ENCODE assay signal across 31 cellular contexts in the genomic region with DNA sequence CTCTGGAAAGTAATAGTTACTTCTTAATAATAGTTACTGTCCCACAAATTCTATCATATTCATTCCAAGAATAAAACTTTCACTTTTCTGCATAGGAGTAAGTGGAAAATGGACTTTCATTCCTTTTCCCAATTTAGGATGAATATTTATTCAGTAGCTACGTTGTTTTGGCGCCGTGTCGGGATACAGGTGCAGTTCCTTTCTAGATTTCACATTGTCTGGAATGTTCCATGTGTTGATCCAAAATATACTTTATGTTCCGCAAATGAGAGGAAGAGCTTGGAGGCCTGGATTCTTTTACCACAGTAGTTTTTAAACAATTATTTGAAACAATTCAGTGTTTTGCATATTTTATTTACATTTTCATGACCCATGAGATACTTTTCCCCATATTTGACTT. TPM values are rescaled to one million over a fixed set of nuclear protein-coding genes. Genes with fewer than 3 reads are reported as not detected.
"Had no signal": no experiment of that assay in that cellular context is flagged by ENCODE, and none has a peak within 500 bp of the region (broad histone marks: within the 10 kb centered on the region; RNA-seq: fewer than 3 reads in every experiment).

No MANE protein-coding gene starts in this region.

- H3K4me1 Mint-ChIP-seq: immature natural killer cell; memory B cell; naive thymus-derived CD4-positive, alpha-beta T cell; stimulated activated naive B cell treated with anti-CD40 and anti-IgM and Interleukin-4, amounts not matched to agents 10 μg/mL and 1 μg/mL and 100 μg/mL, for 72 hours had no signal

- H3K4me3 Mint-ChIP-seq: immature natural killer cell; memory B cell; naive thymus-derived CD4-positive, alpha-beta T cell; natural killer cell treated with Interleukin-12 subunit alpha and Interleukin-12 subunit beta and Interleukin-15 and Interleukin-18, amount 100 ng/mL, for 72 hours; stimulated activated naive B cell treated with anti-CD40 and anti-IgM and Interleukin-4, amounts not matched to agents 10 μg/mL and 1 μg/mL and 100 μg/mL, for 72 hours had no signal

- H3K9me3 ChIP-seq: left ventricle myocardium inferior, mucosa of descending colon, pancreas, prostate gland, stomach, suprapubic skin, thoracic aorta, tibial artery, upper lobe of right lung had no signal

- H3K27me3 ChIP-seq: pancreas, stomach, suprapubic skin, tibial artery, upper lobe of right lung had no signal

- H3K9me3 Mint-ChIP-seq: immature natural killer cell; memory B cell; naive thymus-derived CD4-positive, alpha-beta T cell; natural killer cell treated with Interleukin-12 subunit alpha and Interleukin-12 subunit beta and Interleukin-15 and Interleukin-18, amount 100 ng/mL, for 72 hours; stimulated activated naive B cell treated with anti-CD40 and anti-IgM and Interleukin-4, amounts not matched to agents 10 μg/mL and 1 μg/mL and 100 μg/mL, for 72 hours had no signal

- FAIRE-seq: islet of Langerhans, kidney, pancreas, urothelium cell line had no signal

- H3K4me1 ChIP-seq: prostate gland, suprapubic skin, tibial artery had no signal

- H3K27ac Mint-ChIP-seq: immature natural killer cell; memory B cell; naive thymus-derived CD4-positive, alpha-beta T cell; natural killer cell treated with Interleukin-12 subunit alpha and Interleukin-12 subunit beta and Interleukin-15 and Interleukin-18, amount 100 ng/mL, for 72 hours; stimulated activated naive B cell treated with anti-CD40 and anti-IgM and Interleukin-4, amounts not matched to agents 10 μg/mL and 1 μg/mL and 100 μg/mL, for 72 hours had no signal

- H3K27ac ChIP-seq: pancreas, prostate gland, skin epidermis, suprapubic skin, thoracic aorta, tibial artery, upper lobe of right lung had no signal

- ATAC-seq: mucosa of descending colon; naive thymus-derived CD4-positive, alpha-beta T cell; natural killer cell treated with Interleukin-12 subunit alpha and Interleukin-12 subunit beta and Interleukin-15 and Interleukin-18, amount 100 ng/mL, for 72 hours; pancreas; sciatic nerve; stimulated activated naive B cell treated with anti-CD40 and anti-IgM and Interleukin-4, amounts not matched to agents 10 μg/mL and 1 μg/mL and 100 μg/mL, for 72 hours; stimulated activated naive CD8-positive, alpha-beta T cell treated with anti-CD3 and anti-CD28 coated beads, Interleukin-15, Interleukin-2, amounts not matched to agents 100 U/mL and 50 U/mL, for 24 hours; upper lobe of right lung had no signal

- DNase-seq: hypothalamus; immature natural killer cell; kidney; left ventricle myocardium inferior; midbrain; mucosa of descending colon; naive thymus-derived CD4-positive, alpha-beta T cell; nucleus accumbens; pancreas; posterior cingulate gyrus; retina; stimulated activated CD4-positive, alpha-beta T cell treated with anti-CD3 and anti-CD28 coated beads, Interleukin-12 subunit alpha, Interleukin-12 subunit beta, amount 100 ng/mL, for 4 hours; stimulated activated CD4-positive, alpha-beta T cell treated with anti-CD3 and anti-CD28 coated beads, Interleukin-15, amount 100 ng/mL, for 24 hours; stimulated activated CD4-positive, alpha-beta T cell treated with anti-CD3 and anti-CD28 coated beads, Interleukin-2, amount 100 ng/mL, for 24 hours; stimulated activated CD4-positive, alpha-beta T cell treated with anti-CD3 and anti-CD28 coated beads, Interleukin-4, amount 100 ng/mL, for 1 hour; stimulated activated naive B cell treated with anti-CD40 and anti-IgM and Interleukin-4, amounts not matched to agents 10 μg/mL and 1 μg/mL and 100 μg/mL, for 72 hours; stimulated activated naive CD8-positive, alpha-beta T cell treated with anti-CD3 and anti-CD28 coated beads, Interleukin-15, Interleukin-2, amounts not matched to agents 100 U/mL and 50 U/mL, for 24 hours; stomach; tibial artery; trophoblast cell; upper lobe of right lung had no signal

- H3K36me3 Mint-ChIP-seq: immature natural killer cell; memory B cell; naive thymus-derived CD4-positive, alpha-beta T cell; natural killer cell treated with Interleukin-12 subunit alpha and Interleukin-12 subunit beta and Interleukin-15 and Interleukin-18, amount 100 ng/mL, for 72 hours; stimulated activated naive B cell treated with anti-CD40 and anti-IgM and Interleukin-4, amounts not matched to agents 10 μg/mL and 1 μg/mL and 100 μg/mL, for 72 hours had no signal

- H3K36me3 ChIP-seq: left ventricle myocardium inferior, pancreas, prostate gland, stomach, suprapubic skin, thoracic aorta, tibial artery, upper lobe of right lung had no signal

- H3K4me3 ChIP-seq: left ventricle myocardium inferior, lung, mucosa of descending colon, pancreas, prostate gland, skin epidermis, stomach, suprapubic skin, thoracic aorta, tibial artery, upper lobe of right lung had no signal

RNA-seq across cellular contexts. Expression of a gene that starts 22.8 kb away (rescaled TPM):
- polyA plus RNA-seq: immature natural killer cell; naive thymus-derived CD4-positive, alpha-beta T cell had no signal
